ENCODE assay signal across 9 cellular contexts in genomic region chr6:95203153-95203754, GRCh38.
A peak's percentile ranks its signal among the peaks of the same experiment; 100 is the strongest.
DNase-seq lines count a peak whose midpoint lies in the region; ATAC-seq and TF ChIP-seq lines count a peak whose summit lies in the region.
"Had no signal": no experiment of that assay in that cellular context is flagged by ENCODE, and none has a peak within 500 bp of the region (broad histone marks: within the 10 kb centered on the region; RNA-seq: fewer than 3 reads in every experiment).

No MANE protein-coding gene starts in this region.

- intact Hi-C loops in natural killer cell (cut with micrococcal nuclease) (no loop called here), esophagus muscularis mucosa (cut with DNase I) (no loop called here)

- no peak for TF ChIP-seq EP300 in esophagus muscularis mucosa (IDR thresholded peaks at IDR 0.05)

- H3K36me3 Mint-ChIP-seq in natural killer cell = no peaks in the 10 kb centered on the region
- no peaks in the 10 kb centered on the region for H3K36me3 Mint-ChIP-seq in natural killer cell treated with Interleukin-12 subunit alpha and Interleukin-12 subunit beta and Interleukin-15 and Interleukin-18, amount 100 ng/mL, for 72 hours

- DNase-seq in natural killer cell (no peak), HuH-7 (ENCODE audit: low spot score) (peak; percentile 2), RPMI8226 (peak; percentile 30), esophagus muscularis mucosa (ENCODE audit: extremely low spot score) (no peak), skeletal muscle cell (ENCODE audit: low read depth) (peak; percentile 4), AG08395 (ENCODE audit: low spot score) (no peak)
- DNase-seq in natural killer cell treated with Interleukin-12 subunit alpha and Interleukin-12 subunit beta and Interleukin-15 and Interleukin-18, amount 100 ng/mL, for 72 hours (ENCODE audit: low spot score) = no peak

- H3K27ac ChIP-seq in esophagus muscularis mucosa (replicated peaks in 1 of 4) = no peak overlapping the region

- ATAC-seq in natural killer cell (no peak), GM21825 (IDR thresholded peaks at IDR 0.05; ENCODE audit: unreplicated experiment) (peak; percentile 94)
- ATAC-seq in natural killer cell treated with Interleukin-12 subunit alpha and Interleukin-12 subunit beta and Interleukin-15 and Interleukin-18, amount 100 ng/mL, for 72 hours = no peak

- no peak for TF ChIP-seq POLR2A in esophagus muscularis mucosa (IDR thresholded peaks at IDR 0.05; ENCODE audit: low read depth)

- peak; percentile 25 for TF ChIP-seq CTCF in natural killer cell (IDR thresholded peaks at IDR 0.05)
- TF ChIP-seq CTCF in esophagus muscularis mucosa (IDR thresholded peaks at IDR 0.05) = peak in 2 of 3 experiments; percentile 23 to 42

- H3K27ac Mint-ChIP-seq in natural killer cell = no peak overlapping the region
- H3K27ac Mint-ChIP-seq in natural killer cell treated with Interleukin-12 subunit alpha and Interleukin-12 subunit beta and Interleukin-15 and Interleukin-18, amount 100 ng/mL, for 72 hours = no peak overlapping the region
- H3K27ac Mint-ChIP-seq: stimulated activated naive CD8-positive, alpha-beta T cell treated with anti-CD3 and anti-CD28 coated beads, Interleukin-15, Interleukin-2, amounts not matched to agents 100 ng/mL and 50 ng/mL, for 24 hours had no signal

- no peaks in the 10 kb centered on the region for H3K36me3 ChIP-seq in esophagus muscularis mucosa

- 50% methylated on average over 2 of the region's 2 CpGs for WGBS in esophagus muscularis mucosa

- H3K27me3 Mint-ChIP-seq in natural killer cell (ENCODE audit: low read depth in 2 of 2) = no peaks in the 10 kb centered on the region
- H3K27me3 Mint-ChIP-seq in natural killer cell treated with Interleukin-12 subunit alpha and Interleukin-12 subunit beta and Interleukin-15 and Interleukin-18, amount 100 ng/mL, for 72 hours = no peaks in the 10 kb centered on the region
- H3K27me3 Mint-ChIP-seq: stimulated activated naive CD8-positive, alpha-beta T cell treated with anti-CD3 and anti-CD28 coated beads, Interleukin-15, Interleukin-2, amounts not matched to agents 100 ng/mL and 50 ng/mL, for 24 hours had no signal

- no peaks in the 10 kb centered on the region for H3K4me1 Mint-ChIP-seq in natural killer cell
- no peaks in the 10 kb centered on the region for H3K4me1 Mint-ChIP-seq in natural killer cell treated with Interleukin-12 subunit alpha and Interleukin-12 subunit beta and Interleukin-15 and Interleukin-18, amount 100 ng/mL, for 72 hours (ENCODE audit: low read depth in 2 of 2)

- H3K27me3 ChIP-seq in esophagus muscularis mucosa = no peaks in the 10 kb centered on the region

- H3K4me3 ChIP-seq in esophagus muscularis mucosa (no peak overlapping the region), skeletal muscle cell (ENCODE audit: low read depth, low read length) (no peak overlapping the region)

- H3K4me1 ChIP-seq in esophagus muscularis mucosa = no peaks in the 10 kb centered on the region

- H3K9me3 Mint-ChIP-seq in natural killer cell = peaks cover 4 to 6% of the 10 kb centered on the region in 2 donors
- H3K9me3 Mint-ChIP-seq in natural killer cell treated with Interleukin-12 subunit alpha and Interleukin-12 subunit beta and Interleukin-15 and Interleukin-18, amount 100 ng/mL, for 72 hours = peaks cover 2% of the 10 kb centered on the region
- H3K9me3 Mint-ChIP-seq: stimulated activated naive CD8-positive, alpha-beta T cell treated with anti-CD3 and anti-CD28 coated beads, Interleukin-15, Interleukin-2, amounts not matched to agents 100 ng/mL and 50 ng/mL, for 24 hours had no signal

- H3K4me3 Mint-ChIP-seq in natural killer cell = no peak overlapping the region
- H3K4me3 Mint-ChIP-seq in natural killer cell treated with Interleukin-12 subunit alpha and Interleukin-12 subunit beta and Interleukin-15 and Interleukin-18, amount 100 ng/mL, for 72 hours = no peak overlapping the region
- H3K4me3 Mint-ChIP-seq: stimulated activated naive CD8-positive, alpha-beta T cell treated with anti-CD3 and anti-CD28 coated beads, Interleukin-15, Interleukin-2, amounts not matched to agents 100 ng/mL and 50 ng/mL, for 24 hours had no signal

- no peaks in the 10 kb centered on the region for H3K9me3 ChIP-seq in esophagus muscularis mucosa

Comparison
In these comparisons a context has a peak if more than half of its experiments do, and no peak if none do; other contexts are left out.
1. DNase-seq: peak in HuH-7 (single experiment), RPMI8226 (single experiment) and skeletal muscle cell (single experiment); none in natural killer cell (single experiment), natural killer cell treated with Interleukin-12 subunit alpha and Interleukin-12 subunit beta and Interleukin-15 and Interleukin-18, amount 100 ng/mL, for 72 hours (single experiment), esophagus muscularis mucosa (single experiment) and AG08395 (single experiment).